8 cellular contexts compared by ENCODE assay signal in the genomic region with DNA sequence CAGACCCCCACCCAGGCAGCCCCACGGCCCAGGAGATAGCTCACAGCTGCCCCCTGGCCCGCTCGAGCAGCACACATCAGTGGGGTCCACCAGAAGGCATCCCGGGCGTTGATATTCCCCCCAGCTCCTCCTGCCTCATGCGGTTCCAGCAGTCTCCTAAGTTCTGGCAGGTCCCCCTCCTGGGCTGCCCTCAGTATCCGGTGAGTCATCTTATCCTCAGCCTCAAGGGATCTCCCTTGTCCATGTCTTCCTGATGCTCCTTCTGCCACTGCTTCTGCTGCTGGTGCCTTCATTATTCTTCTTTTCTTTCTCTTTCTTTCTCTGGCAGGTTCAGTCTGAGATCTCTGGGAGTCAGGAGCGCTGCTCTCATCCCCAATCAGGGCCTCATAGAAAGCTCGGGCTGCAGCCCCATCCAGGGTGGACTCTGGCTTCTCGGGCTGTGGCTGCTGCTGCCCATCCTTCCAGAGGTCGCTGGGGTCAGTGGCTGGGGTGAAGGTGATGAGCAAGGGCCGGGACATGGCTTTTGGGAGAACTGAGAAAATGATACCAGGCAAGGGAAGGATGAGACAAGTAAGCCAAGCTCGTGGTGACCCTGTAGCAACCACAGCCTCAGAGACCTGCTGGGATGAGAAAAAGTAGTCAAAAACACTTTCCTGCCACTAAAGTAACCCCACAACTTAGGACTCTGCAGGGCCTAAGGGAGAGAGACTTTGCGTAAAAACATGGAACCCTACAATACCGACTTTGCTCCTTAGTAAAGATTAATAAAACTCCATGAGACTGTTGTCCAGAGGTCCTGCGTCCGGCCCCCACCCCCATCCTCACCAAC. TPM values are rescaled to one million over a fixed set of nuclear protein-coding genes. Genes with fewer than 3 reads are reported as not detected.
DNase-seq lines count a peak whose midpoint lies in the region; ATAC-seq and TF ChIP-seq lines count a peak whose summit lies in the region.

No MANE protein-coding gene starts in this region.

- H3K4me3 ChIP-seq in AG10803 (ENCODE audit: low read length) (peak overlapping the region; percentile 98), HFF-Myc (replicated peaks; ENCODE audit: low read depth, low read length) (peak overlapping the region; percentile 97), fibroblast of villous mesenchyme (ENCODE audit: low read depth, low read length) (peak overlapping the region; percentile 96), rectal smooth muscle tissue (ENCODE audit: low read length) (peak overlapping the region; percentile 73)

- H3K36me3 ChIP-seq in rectal smooth muscle tissue (ENCODE audit: control insufficient read depth, insufficient read depth, low read length) = peaks cover 19% of the 10 kb centered on the region

- no peaks in the 10 kb centered on the region for H3K27me3 Mint-ChIP-seq in WTC11 (ENCODE audit: low read depth)

- no peaks in the 10 kb centered on the region for H3K27me3 ChIP-seq in rectal smooth muscle tissue (ENCODE audit: control insufficient read depth, insufficient read depth, low read length)

- no peak for ATAC-seq in WTC11

- CTCF ChIA-PET in WTC11 (lab: Charles Lee) = interaction anchor here (0.5 to 1.8 kb wide), 15 partner anchors 11 to 130 kb away, joined by 3 to 7 read pairs (median 4); a partner anchor contains a TSS

- peak overlapping the region; percentile 90 for H3K27ac ChIP-seq in rectal smooth muscle tissue (ENCODE audit: low read depth, low read length)

- peak overlapping the region; percentile 91 for H3K4me3 Mint-ChIP-seq in WTC11

- peak overlapping the region; percentile 98 for H3K27ac Mint-ChIP-seq in WTC11

- H3K4me1 ChIP-seq in rectal smooth muscle tissue (ENCODE audit: control insufficient read depth, insufficient read depth, low read length) = peaks cover 26% of the 10 kb centered on the region

- peak overlapping the region; percentile 42 for H3K9ac ChIP-seq in rectal smooth muscle tissue (ENCODE audit: low read length)

- TF ChIP-seq CTCF in AG10803 (conservative IDR thresholded peaks at IDR 0.05; ENCODE audit: low read length) (no peak), HFF-Myc (IDR thresholded peaks at IDR 0.05; ENCODE audit: low read depth, low read length, missing control alignments) (no peak), WTC11 (IDR thresholded peaks at IDR 0.05) (no peak), fibroblast of villous mesenchyme (IDR thresholded peaks at IDR 0.05; ENCODE audit: insufficient read depth, low read depth, low read length) (no peak)

- H3K4me1 Mint-ChIP-seq in WTC11 = peaks cover 41% of the 10 kb centered on the region

- H3K9me3 Mint-ChIP-seq in WTC11 = no peaks in the 10 kb centered on the region

- DNase-seq in AG10803 (ENCODE audit: low read depth) (peak; percentile 80), HFF-Myc (ENCODE audit: extremely low read depth, low read depth) (peak; percentile 61), WTC11 (ENCODE audit: low spot score) (no peak), fibroblast of villous mesenchyme (ENCODE audit: low read depth) (peak; percentile 80), NCI-H748 (lab: John Stamatoyannopoulos, UW; ENCODE audit: unreplicated experiment) (no peak), iPS-NIHi11 (ENCODE audit: low spot score) (no peak)
- DNase-seq in stimulated activated CD4-positive, alpha-beta T cell treated with anti-CD3 and anti-CD28 coated beads, Interleukin-4, amount 100 ng/mL, for 4 hours = no peak

- peaks cover 47% of the 10 kb centered on the region for H3K36me3 Mint-ChIP-seq in WTC11

- POLR2A ChIA-PET in WTC11 (lab: Charles Lee) = interaction anchor here (0.8 to 1.6 kb wide), 13 partner anchors 10 to 199 kb away, joined by 3 to 9 read pairs (median 3); a partner anchor contains a TSS

TF ChIP-seq in WTC11, 78 proteins besides CTCF, POLR2A, EP300 and RAD21 (continues in another document):
- TF ChIP-seq ZNF121 (CRISPR knock-in tag; IDR thresholded peaks at IDR 0.05) = no peak
- no peak for TF ChIP-seq ZNF232 (CRISPR knock-in tag; IDR thresholded peaks at IDR 0.05)
- TF ChIP-seq, protein P1, sequence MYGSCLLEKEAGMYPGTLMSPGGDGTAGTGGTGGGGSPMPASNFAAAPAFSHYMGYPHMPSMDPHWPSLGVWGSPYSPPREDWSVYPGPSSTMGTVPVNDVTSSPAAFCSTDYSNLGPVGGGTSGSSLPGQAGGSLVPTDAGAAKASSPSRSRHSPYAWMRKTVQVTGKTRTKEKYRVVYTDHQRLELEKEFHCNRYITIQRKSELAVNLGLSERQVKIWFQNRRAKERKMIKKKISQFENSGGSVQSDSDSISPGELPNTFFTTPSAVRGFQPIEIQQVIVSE (CRISPR knock-in tag; IDR thresholded peaks at IDR 0.05; ENCODE audit: borderline replicate concordance) = no peak
- TF ChIP-seq, protein P2, sequence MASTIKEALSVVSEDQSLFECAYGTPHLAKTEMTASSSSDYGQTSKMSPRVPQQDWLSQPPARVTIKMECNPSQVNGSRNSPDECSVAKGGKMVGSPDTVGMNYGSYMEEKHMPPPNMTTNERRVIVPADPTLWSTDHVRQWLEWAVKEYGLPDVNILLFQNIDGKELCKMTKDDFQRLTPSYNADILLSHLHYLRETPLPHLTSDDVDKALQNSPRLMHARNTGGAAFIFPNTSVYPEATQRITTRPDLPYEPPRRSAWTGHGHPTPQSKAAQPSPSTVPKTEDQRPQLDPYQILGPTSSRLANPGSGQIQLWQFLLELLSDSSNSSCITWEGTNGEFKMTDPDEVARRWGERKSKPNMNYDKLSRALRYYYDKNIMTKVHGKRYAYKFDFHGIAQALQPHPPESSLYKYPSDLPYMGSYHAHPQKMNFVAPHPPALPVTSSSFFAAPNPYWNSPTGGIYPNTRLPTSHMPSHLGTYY (CRISPR knock-in tag; IDR thresholded peaks at IDR 0.05) = no peak
- TF ChIP-seq ZNF671 (CRISPR knock-in tag; IDR thresholded peaks at IDR 0.05) = no peak
- TF ChIP-seq, protein P3, sequence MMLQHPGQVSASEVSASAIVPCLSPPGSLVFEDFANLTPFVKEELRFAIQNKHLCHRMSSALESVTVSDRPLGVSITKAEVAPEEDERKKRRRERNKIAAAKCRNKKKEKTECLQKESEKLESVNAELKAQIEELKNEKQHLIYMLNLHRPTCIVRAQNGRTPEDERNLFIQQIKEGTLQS (CRISPR knock-in tag; conservative IDR thresholded peaks at IDR 0.05) = no peak
- no peak for TF ChIP-seq NR2C2 (CRISPR knock-in tag; IDR thresholded peaks at IDR 0.05)
- no peak for TF ChIP-seq ZNF416 (CRISPR knock-in tag; IDR thresholded peaks at IDR 0.05)
- TF ChIP-seq, protein P4, sequence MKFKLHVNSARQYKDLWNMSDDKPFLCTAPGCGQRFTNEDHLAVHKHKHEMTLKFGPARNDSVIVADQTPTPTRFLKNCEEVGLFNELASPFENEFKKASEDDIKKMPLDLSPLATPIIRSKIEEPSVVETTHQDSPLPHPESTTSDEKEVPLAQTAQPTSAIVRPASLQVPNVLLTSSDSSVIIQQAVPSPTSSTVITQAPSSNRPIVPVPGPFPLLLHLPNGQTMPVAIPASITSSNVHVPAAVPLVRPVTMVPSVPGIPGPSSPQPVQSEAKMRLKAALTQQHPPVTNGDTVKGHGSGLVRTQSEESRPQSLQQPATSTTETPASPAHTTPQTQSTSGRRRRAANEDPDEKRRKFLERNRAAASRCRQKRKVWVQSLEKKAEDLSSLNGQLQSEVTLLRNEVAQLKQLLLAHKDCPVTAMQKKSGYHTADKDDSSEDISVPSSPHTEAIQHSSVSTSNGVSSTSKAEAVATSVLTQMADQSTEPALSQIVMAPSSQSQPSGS (CRISPR knock-in tag; IDR thresholded peaks at IDR 0.05; ENCODE audit: borderline replicate concordance, low read depth) = no peak
- TF ChIP-seq ELF4 (CRISPR knock-in tag; IDR thresholded peaks at IDR 0.05; ENCODE audit: low read depth) = no peak
- TF ChIP-seq TCF7 (CRISPR knock-in tag; IDR thresholded peaks at IDR 0.05; ENCODE audit: low read depth) = no peak
- no peak for TF ChIP-seq JAZF1 (CRISPR knock-in tag; IDR thresholded peaks at IDR 0.05)
- TF ChIP-seq, protein P5, sequence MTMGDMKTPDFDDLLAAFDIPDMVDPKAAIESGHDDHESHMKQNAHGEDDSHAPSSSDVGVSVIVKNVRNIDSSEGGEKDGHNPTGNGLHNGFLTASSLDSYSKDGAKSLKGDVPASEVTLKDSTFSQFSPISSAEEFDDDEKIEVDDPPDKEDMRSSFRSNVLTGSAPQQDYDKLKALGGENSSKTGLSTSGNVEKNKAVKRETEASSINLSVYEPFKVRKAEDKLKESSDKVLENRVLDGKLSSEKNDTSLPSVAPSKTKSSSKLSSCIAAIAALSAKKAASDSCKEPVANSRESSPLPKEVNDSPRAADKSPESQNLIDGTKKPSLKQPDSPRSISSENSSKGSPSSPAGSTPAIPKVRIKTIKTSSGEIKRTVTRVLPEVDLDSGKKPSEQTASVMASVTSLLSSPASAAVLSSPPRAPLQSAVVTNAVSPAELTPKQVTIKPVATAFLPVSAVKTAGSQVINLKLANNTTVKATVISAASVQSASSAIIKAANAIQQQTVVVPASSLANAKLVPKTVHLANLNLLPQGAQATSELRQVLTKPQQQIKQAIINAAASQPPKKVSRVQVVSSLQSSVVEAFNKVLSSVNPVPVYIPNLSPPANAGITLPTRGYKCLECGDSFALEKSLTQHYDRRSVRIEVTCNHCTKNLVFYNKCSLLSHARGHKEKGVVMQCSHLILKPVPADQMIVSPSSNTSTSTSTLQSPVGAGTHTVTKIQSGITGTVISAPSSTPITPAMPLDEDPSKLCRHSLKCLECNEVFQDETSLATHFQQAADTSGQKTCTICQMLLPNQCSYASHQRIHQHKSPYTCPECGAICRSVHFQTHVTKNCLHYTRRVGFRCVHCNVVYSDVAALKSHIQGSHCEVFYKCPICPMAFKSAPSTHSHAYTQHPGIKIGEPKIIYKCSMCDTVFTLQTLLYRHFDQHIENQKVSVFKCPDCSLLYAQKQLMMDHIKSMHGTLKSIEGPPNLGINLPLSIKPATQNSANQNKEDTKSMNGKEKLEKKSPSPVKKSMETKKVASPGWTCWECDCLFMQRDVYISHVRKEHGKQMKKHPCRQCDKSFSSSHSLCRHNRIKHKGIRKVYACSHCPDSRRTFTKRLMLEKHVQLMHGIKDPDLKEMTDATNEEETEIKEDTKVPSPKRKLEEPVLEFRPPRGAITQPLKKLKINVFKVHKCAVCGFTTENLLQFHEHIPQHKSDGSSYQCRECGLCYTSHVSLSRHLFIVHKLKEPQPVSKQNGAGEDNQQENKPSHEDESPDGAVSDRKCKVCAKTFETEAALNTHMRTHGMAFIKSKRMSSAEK (CRISPR knock-in tag; IDR thresholded peaks at IDR 0.05; ENCODE audit: borderline replicate concordance) = no peak

RNA-seq across cellular contexts. Expression of a gene that starts 0.6 kb away (rescaled TPM):
- total RNA-seq in WTC11 (2021) (24.3 to 29.1 TPM (median 26.4 TPM) in 3 replicates), fibroblast of villous mesenchyme (16.1 and 20.7 TPM in 2 replicates)

RNA-seq across cellular contexts. Expression of a gene that starts 1.7 kb away (rescaled TPM):
- total RNA-seq in WTC11 (2021) (153 to 183 TPM (median 161 TPM) in 3 replicates), fibroblast of villous mesenchyme (136 and 144 TPM in 2 replicates)

RNA-seq across cellular contexts. Expression of a gene that starts 3.6 kb away (rescaled TPM):
- total RNA-seq in WTC11 (2021) = 14.0 to 16.3 TPM (median 14.3 TPM) in 3 replicates
- 20.7 and 21.9 TPM in 2 replicates for total RNA-seq in fibroblast of villous mesenchyme

RNA-seq across cellular contexts. Expression of a gene that starts 5.6 kb away (rescaled TPM):
- total RNA-seq in WTC11 (2021) (10.7 to 15.7 TPM (median 11.0 TPM) in 3 replicates), fibroblast of villous mesenchyme (3.2 and 3.9 TPM in 2 replicates)

RNA-seq across cellular contexts. Expression of a gene that starts 8.5 kb away (rescaled TPM):
- total RNA-seq in WTC11 (2021) (3.5 to 4.6 TPM (median 4.3 TPM) in 3 replicates), fibroblast of villous mesenchyme (0.43 and 0.97 TPM in 2 replicates)

Comparison
In these comparisons a context has a peak if more than half of its experiments do, and no peak if none do; other contexts are left out.
1. DNase-seq: peak in AG10803 (single experiment), HFF-Myc (single experiment) and fibroblast of villous mesenchyme (single experiment); none in WTC11 (single experiment), stimulated activated CD4-positive, alpha-beta T cell treated with anti-CD3 and anti-CD28 coated beads, Interleukin-4, amount 100 ng/mL, for 4 hours (0 of 2), NCI-H748 (single experiment) and iPS-NIHi11 (single experiment).
2. Peak in every context shown above with its lines, with median percentiles within 50 percentile points of each other: H3K4me3 ChIP-seq.